Comparison of ENCODE assay signal across 9 cellular contexts in genomic region chrX:137565921-137566745, GRCh38. TPM values are rescaled to one million over a fixed set of nuclear protein-coding genes. Genes with fewer than 3 reads are reported as not detected.
DNase-seq lines count a peak whose midpoint lies in the region; ATAC-seq and TF ChIP-seq lines count a peak whose summit lies in the region.
"Had no signal": no experiment of that assay in that cellular context is flagged by ENCODE, and none has a peak within 500 bp of the region (broad histone marks: within the 10 kb centered on the region; RNA-seq: fewer than 3 reads in every experiment).

ZIC3 (plus strand) TSS chrX:137566127; CDS start chrX:137566692, 565 bp downstream.

- H3K27ac ChIP-seq in A673 (ENCODE audit: low read depth, low read length, poor library complexity, severe bottlenecking): peak within 1 kb of the TSS; percentile 64
- no peak within 1 kb of the TSS for H3K27ac ChIP-seq in body of pancreas
- H3K27ac ChIP-seq in WERI-Rb-1: no peak within 1 kb of the TSS

- no peak within 1 kb of the TSS for H3K9ac ChIP-seq in skeletal muscle satellite cell (ENCODE audit: low read depth, low read length)

- ATAC-seq in body of pancreas (peak; percentile 91), GM18873 (IDR thresholded peaks at IDR 0.05; ENCODE audit: low FRiP score, unreplicated experiment) (no peak), HG02938 (IDR thresholded peaks at IDR 0.05; ENCODE audit: unreplicated experiment) (no peak)

- no peaks in the 10 kb centered on the region for H3K27me3 ChIP-seq in A673 (replicated peaks; ENCODE audit: insufficient read depth, low read depth, low read length, poor library complexity)
- peaks cover 0 to 14% of the 10 kb centered on the region in 2 donors for H3K27me3 ChIP-seq in body of pancreas
- H3K27me3 ChIP-seq in skeletal muscle satellite cell (ENCODE audit: control insufficient read depth, insufficient read depth, low read length): peaks cover 42% of the 10 kb centered on the region
- peaks cover 86% of the 10 kb centered on the region for H3K27me3 ChIP-seq in WERI-Rb-1 (ENCODE audit: insufficient read depth, low read depth, severe bottlenecking)

- WGBS in body of pancreas, 2 donors: 0 to 2% methylated on average over 16 to 42 of the region's 69 CpGs

- H3K36me3 ChIP-seq in A673 (ENCODE audit: insufficient read depth, low read length, poor library complexity, severe bottlenecking) (peaks cover 10% of the 10 kb centered on the region), body of pancreas (replicated peaks in 1 of 2; ENCODE audit: insufficient read depth in 1 of 2, low read depth in 2 of 2) (no peaks in the 10 kb centered on the region), skeletal muscle satellite cell (ENCODE audit: insufficient read depth, low read length) (no peaks in the 10 kb centered on the region), WERI-Rb-1 (no peaks in the 10 kb centered on the region)

- intact Hi-C loops in A673 (cut with micrococcal nuclease; ENCODE audit: unreplicated experiment): loop anchor here (5.0 kb wide), 1 partner anchor 139 kb away; no protein-coding TSS in a partner anchor
- intact Hi-C loops in body of pancreas (cut with DNase I): no loop called here

- CTCF ChIA-PET in A673 (lab: Charles Lee): no interaction called here

- no peak for TF ChIP-seq POLR2A in body of pancreas (IDR thresholded peaks at IDR 0.05)

- H3K4me3 ChIP-seq in A673 (ENCODE audit: low read depth, low read length, poor library complexity, severe bottlenecking) (peak within 1 kb of the TSS; percentile 58), body of pancreas (peak within 1 kb of the TSS; percentile 22), skeletal muscle satellite cell (ENCODE audit: low read length) (peak within 1 kb of the TSS; percentile 50), WERI-Rb-1 (ENCODE audit: low read depth, low read length) (no peak within 1 kb of the TSS)

- peaks cover 32% of the 10 kb centered on the region for H3K4me1 ChIP-seq in A673 (ENCODE audit: insufficient read depth, low read length, poor library complexity, severe bottlenecking)
- peaks cover 21% of the 10 kb centered on the region for H3K4me1 ChIP-seq in body of pancreas
- H3K4me1 ChIP-seq in skeletal muscle satellite cell (ENCODE audit: control insufficient read depth, insufficient read depth, low read length): no peaks in the 10 kb centered on the region

- H3K4me2 ChIP-seq in skeletal muscle satellite cell (ENCODE audit: low read length): peak within 1 kb of the TSS; percentile 67

- DNase-seq in A673 (ENCODE audit: low spot score) (peak; percentile 85), HuH-7.5 (ENCODE audit: low spot score) (peak; percentile 22), body of pancreas (peak; percentile 60 to 75 (median 62)), inferior parietal cortex (ENCODE audit: extremely low spot score) (peak; percentile 30), WERI-Rb-1 (no peak)
- DNase-seq: activated B cell treated with CpG ODN at 0.5 μM for 24 hours had no signal

- POLR2A ChIA-PET in A673 (lab: Charles Lee; ENCODE audit: low non-redundant PET): no interaction called here

- TF ChIP-seq CTCF in A673 (conservative IDR thresholded peaks at IDR 0.05; ENCODE audit: low read depth, low read length) (no peak), body of pancreas (IDR thresholded peaks at IDR 0.05) (no peak), WERI-Rb-1 (IDR thresholded peaks at IDR 0.05; ENCODE audit: low read depth, low read length) (no peak)

- H3K9me3 ChIP-seq in A673 (ENCODE audit: low read depth, low read length, poor library complexity, severe bottlenecking) (no peaks in the 10 kb centered on the region), body of pancreas (no peaks in the 10 kb centered on the region), skeletal muscle satellite cell (replicated peaks; ENCODE audit: low read length) (peaks cover 12% of the 10 kb centered on the region), WERI-Rb-1 (ENCODE audit: severe bottlenecking) (peaks cover 23% of the 10 kb centered on the region)

- no TSS peak for BruUV-seq in A673 (replicated peaks; lab: Mats Ljungman, UMichigan)

RNA-seq across cellular contexts. Expression of gene ZIC3, which starts in this region (rescaled TPM):
- total RNA-seq in A673 (2021) (8.9 and 12.3 TPM in 2 replicates), body of pancreas (not detected)
- total RNA-seq in skeletal muscle satellite cell (2012; rRNA removed): not detected in 2 replicates
- total RNA-seq: activated B cell treated with CpG ODN at 0.5 μM for 24 hours had no signal

Comparison
In these comparisons a context has a peak if more than half of its experiments do, and no peak if none do; other contexts are left out.
1. Peak in DNase-seq, ATAC-seq and H3K4me3 ChIP-seq in body of pancreas; RNA of the gene not detected or under 1 TPM.